Comparison of ENCODE assay signal across 32 cellular contexts in the genomic region with DNA sequence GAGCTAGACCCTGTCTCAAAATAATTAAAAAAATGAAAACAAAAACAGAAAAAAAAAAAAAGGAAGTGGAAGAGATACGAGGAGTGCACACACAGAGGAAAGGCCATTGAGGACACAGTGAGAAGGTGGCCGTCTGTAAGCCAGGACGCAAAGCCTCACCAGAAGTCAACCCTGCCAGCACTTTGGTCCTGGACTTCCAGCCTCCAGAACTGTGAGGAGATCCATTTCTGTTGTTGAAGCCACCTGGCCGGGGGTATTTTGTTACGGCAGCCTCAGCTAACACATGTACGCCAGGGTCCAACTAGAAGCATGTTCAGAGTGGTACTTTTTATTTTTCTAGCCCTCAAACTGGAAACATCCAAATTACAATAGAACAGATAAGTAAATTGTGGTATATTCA. TPM values are rescaled to one million over a fixed set of nuclear protein-coding genes. Genes with fewer than 3 reads are reported as not detected.
"Had no signal": no experiment of that assay in that cellular context is flagged by ENCODE, and none has a peak within 500 bp of the region (broad histone marks: within the 10 kb centered on the region; RNA-seq: fewer than 3 reads in every experiment).

No MANE protein-coding gene starts in this region.

- H3K4me1 Mint-ChIP-seq: mesothelial cell of epicardium had no signal

- DNase-seq: dermis blood vessel endothelial cell; dorsolateral prefrontal cortex; effector CD4-positive, alpha-beta T cell; effector memory CD4-positive, alpha-beta T cell; foreskin keratinocyte; glutamatergic neuron; head of caudate nucleus; heart right ventricle; hippocampal formation; left cardiac atrium; left lung; left ventricle myocardium superior; lower lobe of right lung; mesenchymal stem cell; mucosa of descending colon; naive B cell had no signal

- H3K9me3 ChIP-seq: esophagus muscularis mucosa, gastroesophageal sphincter, heart right ventricle, left lung, lower lobe of right lung, mucosa of descending colon had no signal

- H3K27ac ChIP-seq: coronary artery, esophagus muscularis mucosa, foreskin keratinocyte, gastroesophageal sphincter, heart right ventricle, left lung, lower lobe of right lung had no signal

- H3K27ac Mint-ChIP-seq: mesothelial cell of epicardium had no signal

- FAIRE-seq: colon, endothelial cell of umbilical vein, frontal cortex, islet of Langerhans, keratinocyte had no signal

- H3K4me3 Mint-ChIP-seq: mesothelial cell of epicardium, naive B cell had no signal

- H3K9me3 Mint-ChIP-seq: naive B cell had no signal

- ATAC-seq: foreskin keratinocyte, gastroesophageal sphincter, heart right ventricle, left cardiac atrium, left lung, left ventricle myocardium superior, lower lobe of right lung, mucosa of descending colon had no signal

- H3K27me3 ChIP-seq: dorsolateral prefrontal cortex, esophagus muscularis mucosa, foreskin keratinocyte, gastroesophageal sphincter, heart right ventricle, left lung had no signal

- H3K27me3 Mint-ChIP-seq: naive B cell had no signal

- H3K4me3 ChIP-seq: coronary artery, dorsolateral prefrontal cortex, esophagus muscularis mucosa, gastroesophageal sphincter, heart right ventricle, left lung, lower lobe of right lung, mucosa of descending colon had no signal

- H3K4me1 ChIP-seq: esophagus muscularis mucosa, foreskin keratinocyte, gastroesophageal sphincter, heart right ventricle, left lung, lower lobe of right lung had no signal

RNA-seq across cellular contexts. Expression of a gene that starts 59.7 kb away (rescaled TPM):
- total RNA-seq: dermis blood vessel endothelial cell, epithelial cell of proximal tubule, fibroblast of villous mesenchyme, foreskin keratinocyte, frontal cortex, glomerular endothelial cell, kidney epithelial cell, lung microvascular endothelial cell, mesothelial cell of epicardium, myocyte had no signal
- polyA plus RNA-seq: endothelial cell of umbilical vein, fibroblast of lung had no signal
